ENCODE assay signal across 3 cellular contexts in the genomic region with DNA sequence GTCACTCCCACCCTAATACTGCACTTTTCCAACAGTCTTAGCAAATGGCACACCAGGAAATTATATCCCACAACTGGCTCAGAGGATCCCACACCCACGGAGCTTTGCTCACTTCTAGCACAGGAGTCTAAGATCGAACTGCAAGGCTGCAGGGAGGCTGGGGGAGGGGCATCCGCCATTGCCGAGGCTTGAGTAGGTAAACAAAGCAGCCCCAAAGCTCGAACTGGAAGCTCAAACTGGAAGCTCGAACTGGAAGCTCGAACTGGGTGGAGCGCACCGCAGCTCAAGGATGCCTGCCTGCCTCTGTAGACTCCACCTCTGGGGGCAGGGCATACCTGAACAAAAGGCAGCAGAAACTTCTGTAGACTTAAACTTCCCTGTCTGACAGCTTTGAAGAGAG. TPM values are rescaled to one million over a fixed set of nuclear protein-coding genes. Genes with fewer than 3 reads are reported as not detected.
"Had no signal": no experiment of that assay in that cellular context is flagged by ENCODE, and none has a peak within 500 bp of the region (broad histone marks: within the 10 kb centered on the region; RNA-seq: fewer than 3 reads in every experiment).

No MANE protein-coding gene starts in this region.

RNA-seq across cellular contexts. Expression of gene AQP9, which starts 55.5 kb away (rescaled TPM):
- total RNA-seq: kidney epithelial cell, osteocyte had no signal
- polyA plus RNA-seq: neural cell had no signal
